Comparison of ENCODE assay signal across 16 cellular contexts in genomic region chr10:69403066-69403465, GRCh38. TPM values are rescaled to one million over a fixed set of nuclear protein-coding genes. Genes with fewer than 3 reads are reported as not detected.
"Had no signal": no experiment of that assay in that cellular context is flagged by ENCODE, and none has a peak within 500 bp of the region (broad histone marks: within the 10 kb centered on the region; RNA-seq: fewer than 3 reads in every experiment).

No MANE protein-coding gene starts in this region.

- H3K9me3 Mint-ChIP-seq: activated naive CD4-positive, alpha-beta T cell treated with anti-CD3 and anti-CD28 coated beads, Interleukin-2, amount 50 U/mL, for 72 hours; central memory CD8-positive, alpha-beta T cell; stimulated activated memory B cell treated with anti-CD40 and anti-IgM and Interleukin-4, amounts not matched to agents 10 μg/mL and 1 μg/mL and 100 μg/mL, for 72 hours; T-cell had no signal

- H3K79me2 ChIP-seq: parathyroid adenoma had no signal

- H3K9ac ChIP-seq: parathyroid adenoma had no signal

- H2AFZ ChIP-seq: parathyroid adenoma had no signal

- H3K27ac Mint-ChIP-seq: stimulated activated memory B cell treated with anti-CD40 and anti-IgM and Interleukin-4, amounts not matched to agents 10 μg/mL and 1 μg/mL and 100 μg/mL, for 72 hours had no signal

- ATAC-seq: activated naive CD4-positive, alpha-beta T cell treated with anti-CD3 and anti-CD28 coated beads, Interleukin-2, amount 50 U/mL, for 72 hours; body of pancreas; gastrocnemius medialis; stimulated activated memory B cell treated with anti-CD40 and anti-IgM and Interleukin-4, amounts not matched to agents 10 μg/mL and 1 μg/mL and 100 μg/mL, for 72 hours; T-cell had no signal

- H3K4me3 ChIP-seq: body of pancreas, gastrocnemius medialis, thyroid gland had no signal

- H3K27me3 Mint-ChIP-seq: central memory CD8-positive, alpha-beta T cell; stimulated activated memory B cell treated with anti-CD40 and anti-IgM and Interleukin-4, amounts not matched to agents 10 μg/mL and 1 μg/mL and 100 μg/mL, for 72 hours; T-cell had no signal

- H3K27me3 ChIP-seq: body of pancreas, gastrocnemius medialis, thyroid gland had no signal

- H3K9me3 ChIP-seq: body of pancreas, gastrocnemius medialis, thyroid gland had no signal

- FAIRE-seq: urothelium cell line had no signal

- H3K27ac ChIP-seq: body of pancreas, gastrocnemius medialis, parathyroid adenoma, thyroid gland had no signal

- DNase-seq: activated CD4-positive, alpha-beta T cell treated with anti-CD3 and anti-CD28 coated beads for 1 hour; activated CD4-positive, alpha-beta T cell treated with anti-CD3 and anti-CD28 coated beads, Interleukin-2, amount 50 U/mL, for 48 hours; activated effector memory CD4-positive, alpha-beta T cell treated with Interleukin-2 at 50 U/mL for 16 hours; activated T-cell treated with anti-CD3 and anti-CD28 coated beads, Interleukin-2, amount 50 U/mL, for 1 hour; body of pancreas; cortex of kidney; effector CD4-positive, alpha-beta T cell; gastrocnemius medialis; T-cell; T1000; thyroid gland had no signal

- H3K4me3 Mint-ChIP-seq: central memory CD8-positive, alpha-beta T cell; stimulated activated memory B cell treated with anti-CD40 and anti-IgM and Interleukin-4, amounts not matched to agents 10 μg/mL and 1 μg/mL and 100 μg/mL, for 72 hours; T-cell had no signal

RNA-seq across cellular contexts. Expression of gene TACR2, which starts 13.7 kb away (rescaled TPM):
- total RNA-seq: T-cell, thyroid gland had no signal
